27 cellular contexts compared by ENCODE assay signal in the genomic region with DNA sequence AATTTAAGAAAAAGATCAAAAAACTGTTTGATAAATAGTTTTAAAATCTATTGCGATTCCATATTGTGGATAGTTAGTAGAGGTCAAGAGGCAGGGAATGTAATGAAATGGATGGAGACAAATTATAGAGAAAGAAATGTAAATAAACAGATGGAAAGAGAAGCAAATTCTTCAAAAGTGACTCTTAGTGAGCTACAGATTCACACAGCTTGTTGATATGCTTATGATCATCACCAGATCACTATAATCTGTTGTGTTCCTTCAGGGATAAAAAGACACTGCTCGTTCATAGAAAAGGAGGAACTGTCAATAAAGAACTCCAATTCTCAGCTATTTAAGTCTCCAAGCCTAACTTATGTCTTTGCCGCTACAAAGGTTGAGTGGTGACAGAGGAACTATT.
A peak's percentile ranks its signal among the peaks of the same experiment; 100 is the strongest.
DNase-seq lines count a peak whose midpoint lies in the region; ATAC-seq and TF ChIP-seq lines count a peak whose summit lies in the region.
"Had no signal": no experiment of that assay in that cellular context is flagged by ENCODE, and none has a peak within 500 bp of the region (broad histone marks: within the 10 kb centered on the region; RNA-seq: fewer than 3 reads in every experiment).

No MANE protein-coding gene starts in this region.

- H3K4me3 Mint-ChIP-seq in Calu3 (ENCODE audit: low read depth, unreplicated experiment) (no peak overlapping the region), chondrocyte (ENCODE audit: unreplicated experiment) (no peak overlapping the region), mesothelial cell of epicardium (no peak overlapping the region)
- H3K4me3 Mint-ChIP-seq: B cell; CD8-positive, alpha-beta T cell had no signal

- TF ChIP-seq CTCF in Calu3 (IDR thresholded peaks at IDR 0.05; ENCODE audit: unreplicated experiment) (no peak), chondrocyte (IDR thresholded peaks at IDR 0.05) (no peak), mesothelial cell of epicardium (IDR thresholded peaks at IDR 0.05; ENCODE audit: unreplicated experiment) (no peak)

- no peak overlapping the region for H3K4ac ChIP-seq in mesenchymal stem cell (ENCODE audit: low read depth in 1 of 2, low read length in 2 of 2)

- no peak overlapping the region for H3K23ac ChIP-seq in mesenchymal stem cell (ENCODE audit: low read length in 2 of 2)

- DNase-seq in Calu3 = no peak
- peak; percentile 56 for DNase-seq in HCEC 1CT
- no peak for DNase-seq in chondrocyte (ENCODE audit: low spot score)
- peak; percentile 32 for DNase-seq in mesenchymal stem cell
- no peak for DNase-seq in Ammon's horn (ENCODE audit: low spot score)
- no peak for DNase-seq in NCI-H345 treated with DMSO at 0.1 percent for 48 hours (lab: John Stamatoyannopoulos, UW; ENCODE audit: unreplicated experiment)
- DNase-seq in mesothelial cell of epicardium (ENCODE audit: low spot score in 2 of 2, unreplicated experiment in 2 of 2) = no peak
- DNase-seq: CD8-positive, alpha-beta T cell; DMS79 treated with DMSO at 0.1 percent for 48 hours; GOT3; MG63; NCI-H1105 treated with DMSO at 0.1 percent for 48 hours; NCI-H146; NCI-H1930; NCI-H2107; NCI-H446 treated with DMSO at 0.1 percent for 48 hours; NCI-H526; NCI-H82; NK-92 treated with Interleukin-12 subunit alpha and Interleukin-12 subunit beta, amount 100 ng/mL, for 24 hours; PC-3; SJCRH30 had no signal

- peaks cover 2% of the 10 kb centered on the region for H3K4me1 ChIP-seq in mesenchymal stem cell (ENCODE audit: control insufficient read depth, insufficient read depth, low read depth, low read length)

- H3K27ac Mint-ChIP-seq in Calu3 (ENCODE audit: unreplicated experiment) = peak overlapping the region; percentile 39
- peak overlapping the region; percentile 13 for H3K27ac Mint-ChIP-seq in chondrocyte (ENCODE audit: unreplicated experiment)
- H3K27ac Mint-ChIP-seq in mesothelial cell of epicardium = no peak overlapping the region
- H3K27ac Mint-ChIP-seq: B cell; CD8-positive, alpha-beta T cell had no signal

- intact Hi-C loops in Calu3 (cut with micrococcal nuclease; ENCODE audit: unreplicated experiment) = no loop called here

- H3K4me1 Mint-ChIP-seq in Calu3 (ENCODE audit: low read depth, unreplicated experiment) = peaks cover 18% of the 10 kb centered on the region
- peaks cover 29% of the 10 kb centered on the region for H3K4me1 Mint-ChIP-seq in chondrocyte (ENCODE audit: low read depth)
- H3K4me1 Mint-ChIP-seq in mesothelial cell of epicardium = peaks cover 25% of the 10 kb centered on the region
- H3K4me1 Mint-ChIP-seq: B cell had no signal

- H3K4me2 ChIP-seq in mesenchymal stem cell (ENCODE audit: low read length, poor library complexity, severe bottlenecking) = no peak overlapping the region

- no peak overlapping the region for H3K14ac ChIP-seq in mesenchymal stem cell (ENCODE audit: low read length in 2 of 2)

- no peak overlapping the region for H4K91ac ChIP-seq in mesenchymal stem cell (ENCODE audit: low read length)

- no peak overlapping the region for H2AK5ac ChIP-seq in mesenchymal stem cell (ENCODE audit: low read length, severe bottlenecking)

- H3K9ac ChIP-seq in mesenchymal stem cell (ENCODE audit: low read length) = no peak overlapping the region

- H3K27me3 ChIP-seq in mesenchymal stem cell (ENCODE audit: control insufficient read depth in 1 of 2, insufficient read depth in 1 of 2, low read length in 2 of 2) = no peaks in the 10 kb centered on the region
- H3K27me3 ChIP-seq: MG63, SJCRH30 had no signal

- H4K8ac ChIP-seq in mesenchymal stem cell (ENCODE audit: low read length) = no peak overlapping the region

- no peaks in the 10 kb centered on the region for H3K9me3 Mint-ChIP-seq in Calu3 (ENCODE audit: low read depth, unreplicated experiment)
- H3K9me3 Mint-ChIP-seq in chondrocyte (ENCODE audit: low read depth) = peaks cover 3% of the 10 kb centered on the region
- peaks cover 5% of the 10 kb centered on the region for H3K9me3 Mint-ChIP-seq in mesothelial cell of epicardium

- WGBS in mesenchymal stem cell = 38% methylated on average over 1 of the region's 3 CpGs

- H3K4me3 ChIP-seq in mesenchymal stem cell (ENCODE audit: insufficient read depth in 1 of 2, low read depth in 1 of 2, low read length in 2 of 2) = no peak overlapping the region
- H3K4me3 ChIP-seq: MG63, SJCRH30 had no signal

- H2BK15ac ChIP-seq in mesenchymal stem cell (ENCODE audit: low read depth, poor library complexity, severe bottlenecking) = no peak overlapping the region

- no peaks in the 10 kb centered on the region for H3K36me3 ChIP-seq in mesenchymal stem cell (ENCODE audit: control insufficient read depth in 1 of 2, insufficient read depth in 2 of 2, low read depth in 1 of 2, low read length in 2 of 2)
- H3K36me3 ChIP-seq: MG63, SJCRH30 had no signal

- no TSS peak for BruUV-seq in Calu3 (replicated peaks; lab: Mats Ljungman, UMichigan)

- no peak overlapping the region for H2BK5ac ChIP-seq in mesenchymal stem cell (ENCODE audit: low read depth, low read length, poor library complexity, severe bottlenecking)

- CTCF ChIA-PET in Calu3 (lab: Charles Lee) = no interaction called here

- H3K27ac ChIP-seq in mesenchymal stem cell (ENCODE audit: low read length, poor library complexity, severe bottlenecking) = no peak overlapping the region
- H3K27ac ChIP-seq: C4-2B, SJCRH30 had no signal

- no peak overlapping the region for H3K18ac ChIP-seq in mesenchymal stem cell (ENCODE audit: low read depth in 1 of 2, low read length in 2 of 2)

- H3K79me1 ChIP-seq in mesenchymal stem cell (replicated peaks; ENCODE audit: low read length, poor library complexity, severe bottlenecking) = no peaks in the 10 kb centered on the region

- no peaks in the 10 kb centered on the region for H3K27me3 Mint-ChIP-seq in Calu3 (ENCODE audit: unreplicated experiment)
- H3K27me3 Mint-ChIP-seq in chondrocyte (ENCODE audit: low read depth) = no peaks in the 10 kb centered on the region
- H3K27me3 Mint-ChIP-seq in mesothelial cell of epicardium (ENCODE audit: low read depth) = no peaks in the 10 kb centered on the region
- H3K27me3 Mint-ChIP-seq: B cell had no signal

- no peak overlapping the region for H2BK120ac ChIP-seq in mesenchymal stem cell (ENCODE audit: low read depth, low read length)

- ATAC-seq in GM21367 (IDR thresholded peaks at IDR 0.05; ENCODE audit: unreplicated experiment) = no peak
- ATAC-seq: CD8-positive, alpha-beta T cell; HCT116; PC-3; Right ventricle myocardium inferior; SK-N-SH treated with all-trans-retinoic acid at 6 μM for 48 hours had no signal

- H2BK12ac ChIP-seq in mesenchymal stem cell (ENCODE audit: low read length in 2 of 2) = peak overlapping the region in 1 of 2 experiments; percentile 10

- H3K36me3 Mint-ChIP-seq in Calu3 (ENCODE audit: insufficient read depth, unreplicated experiment) (no peaks in the 10 kb centered on the region), chondrocyte (ENCODE audit: low read depth) (no peaks in the 10 kb centered on the region), mesothelial cell of epicardium (no peaks in the 10 kb centered on the region)
- H3K36me3 Mint-ChIP-seq: CD8-positive, alpha-beta T cell had no signal

- no peak overlapping the region for H2AFZ ChIP-seq in mesenchymal stem cell (ENCODE audit: low read depth, low read length)

- no peaks in the 10 kb centered on the region for H3K9me3 ChIP-seq in mesenchymal stem cell (ENCODE audit: control insufficient read depth, low read length)
- H3K9me3 ChIP-seq: MG63, SJCRH30 had no signal

Comparison
In these comparisons a context has a peak if more than half of its experiments do, and no peak if none do; other contexts are left out.
1. DNase-seq: peak in HCEC 1CT (single experiment) and mesenchymal stem cell (single experiment); none in Calu3 (single experiment), chondrocyte (single experiment), Ammon's horn (single experiment), NCI-H345 treated with DMSO at 0.1 percent for 48 hours (single experiment) and mesothelial cell of epicardium (0 of 2).